ENCODE assay signal across 1 cellular context in the genomic region with DNA sequence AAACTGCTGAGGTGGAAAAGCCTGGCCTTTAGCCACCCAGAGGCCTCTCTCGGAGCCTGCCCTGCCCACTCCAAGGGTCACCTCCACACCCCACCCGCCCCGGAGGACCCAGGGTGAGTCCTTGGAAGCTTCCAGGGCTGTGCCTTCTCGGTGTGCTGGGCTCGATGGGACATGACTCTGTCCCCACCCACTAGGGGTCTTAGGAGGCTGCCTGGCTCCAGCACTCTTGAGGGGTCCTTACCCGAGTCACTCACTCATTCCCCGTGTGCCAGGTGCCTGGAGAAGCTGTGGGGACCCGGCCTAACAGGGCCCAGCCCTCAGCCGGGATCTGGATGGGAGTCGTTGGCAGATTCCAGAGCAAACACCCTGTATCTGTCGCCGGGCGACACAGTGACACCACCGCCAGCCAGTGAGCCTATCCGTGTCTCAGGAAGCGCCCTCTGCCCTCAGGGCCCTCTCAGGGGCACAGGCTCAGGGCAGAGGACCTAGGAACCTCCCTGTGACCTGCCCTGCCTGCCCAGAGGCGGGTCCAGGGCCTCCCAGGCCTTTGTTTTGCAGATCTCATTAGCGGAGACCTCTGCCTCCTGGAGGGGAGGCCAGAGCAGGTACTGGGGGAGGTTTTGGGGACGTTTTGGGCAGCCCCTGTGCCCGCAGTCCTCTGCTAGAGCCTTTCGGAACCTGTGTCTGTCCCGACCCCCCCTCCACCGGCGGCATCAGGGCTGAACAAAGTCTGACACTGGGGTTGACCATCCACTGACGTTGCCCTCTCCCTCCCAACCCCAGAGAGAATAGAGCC.
TF ChIP-seq lines count a peak whose summit lies in the region.

No MANE protein-coding gene starts in this region.

TF ChIP-seq in HepG2, 621 proteins besides CTCF, POLR2A, EP300 and RAD21 (continued from another document and continues in another):
- TF ChIP-seq ZBED4 (CRISPR knock-in tag; IDR thresholded peaks at IDR 0.05; ENCODE audit: borderline replicate concordance) (0 out of 2 replicates have a peak, but pooled peaks have one; percentile 29), RXRB (CRISPR knock-in tag; IDR thresholded peaks at IDR 0.05; ENCODE audit: borderline replicate concordance) (peak; percentile 47; the same call in 1 of the 2 replicates), GLMP (CRISPR knock-in tag; IDR thresholded peaks at IDR 0.05; ENCODE audit: borderline replicate concordance) (no peak), ZFP82 (CRISPR knock-in tag; IDR thresholded peaks at IDR 0.05; ENCODE audit: borderline replicate concordance) (peak; percentile 41; the same call in 1 of the 2 replicates), RBFOX2 (IDR thresholded peaks at IDR 0.05; ENCODE audit: low read depth, low read length) (no peak; the same call in 1 of the 2 replicates), ZEB1 (IDR thresholded peaks at IDR 0.05; ENCODE audit: insufficient replicate concordance, low read depth) (peak; percentile 28), ATF3 (CRISPR knock-in tag; IDR thresholded peaks at IDR 0.05) (no peak), ZSCAN9 (CRISPR knock-in tag; IDR thresholded peaks at IDR 0.05; ENCODE audit: borderline replicate concordance) (peak; percentile 51; the same call in 1 of the 2 replicates), ZBTB43 (CRISPR knock-in tag; conservative IDR thresholded peaks at IDR 0.05) (0 out of 2 replicates have a peak, but pooled peaks have one; percentile 17), RBM39 (IDR thresholded peaks at IDR 0.05; ENCODE audit: low read depth, low read length, poor library complexity, severe bottlenecking) (no peak), ZNF546 (CRISPR knock-in tag; conservative IDR thresholded peaks at IDR 0.05) (0 out of 2 replicates have a peak, but pooled peaks have one; percentile 8), KIAA2018 (CRISPR knock-in tag; IDR thresholded peaks at IDR 0.05; ENCODE audit: borderline replicate concordance) (no peak), CEBPZ (IDR thresholded peaks at IDR 0.05; ENCODE audit: low read length) (no peak), ZNF574 (CRISPR knock-in tag; IDR thresholded peaks at IDR 0.05) (peak; percentile 28)
- TF ChIP-seq, protein P1, sequence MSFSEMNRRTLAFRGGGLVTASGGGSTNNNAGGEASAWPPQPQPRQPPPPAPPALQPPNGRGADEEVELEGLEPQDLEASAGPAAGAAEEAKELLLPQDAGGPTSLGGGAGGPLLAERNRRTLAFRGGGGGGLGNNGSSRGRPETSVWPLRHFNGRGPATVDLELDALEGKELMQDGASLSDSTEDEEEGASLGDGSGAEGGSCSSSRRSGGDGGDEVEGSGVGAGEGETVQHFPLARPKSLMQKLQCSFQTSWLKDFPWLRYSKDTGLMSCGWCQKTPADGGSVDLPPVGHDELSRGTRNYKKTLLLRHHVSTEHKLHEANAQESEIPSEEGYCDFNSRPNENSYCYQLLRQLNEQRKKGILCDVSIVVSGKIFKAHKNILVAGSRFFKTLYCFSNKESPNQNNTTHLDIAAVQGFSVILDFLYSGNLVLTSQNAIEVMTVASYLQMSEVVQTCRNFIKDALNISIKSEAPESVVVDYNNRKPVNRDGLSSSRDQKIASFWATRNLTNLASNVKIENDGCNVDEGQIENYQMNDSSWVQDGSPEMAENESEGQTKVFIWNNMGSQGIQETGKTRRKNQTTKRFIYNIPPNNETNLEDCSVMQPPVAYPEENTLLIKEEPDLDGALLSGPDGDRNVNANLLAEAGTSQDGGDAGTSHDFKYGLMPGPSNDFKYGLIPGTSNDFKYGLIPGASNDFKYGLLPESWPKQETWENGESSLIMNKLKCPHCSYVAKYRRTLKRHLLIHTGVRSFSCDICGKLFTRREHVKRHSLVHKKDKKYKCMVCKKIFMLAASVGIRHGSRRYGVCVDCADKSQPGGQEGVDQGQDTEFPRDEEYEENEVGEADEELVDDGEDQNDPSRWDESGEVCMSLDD (CRISPR knock-in tag; IDR thresholded peaks at IDR 0.05; ENCODE audit: borderline replicate concordance), result no peak
